Comparison of ENCODE assay signal across 28 cellular contexts in genomic region chr2:148487439-148487838, GRCh38.
"Had no signal": no experiment of that assay in that cellular context is flagged by ENCODE, and none has a peak within 500 bp of the region (broad histone marks: within the 10 kb centered on the region; RNA-seq: fewer than 3 reads in every experiment).

No MANE protein-coding gene starts in this region.

- H3K27ac ChIP-seq: neural progenitor cell, ovary, parathyroid adenoma, psoas muscle, right lobe of liver, sigmoid colon, stomach, thoracic aorta, thyroid gland, tibial nerve, upper lobe of left lung, uterus had no signal

- ATAC-seq: naive thymus-derived CD4-positive, alpha-beta T cell; psoas muscle; right cardiac atrium; right lobe of liver; stimulated activated effector memory CD8-positive, alpha-beta T cell treated with anti-CD3 and anti-CD28 coated beads, Interleukin-12 subunit alpha, Interleukin-12 subunit beta, amount 100 ng/mL, for 72 hours; stimulated activated naive B cell treated with anti-CD40 and anti-IgM and Interleukin-4, amounts not matched to agents 10 μg/mL and 1 μg/mL and 100 μg/mL, for 72 hours had no signal

- H3K27me3 ChIP-seq: neural progenitor cell, ovary, right lobe of liver, sigmoid colon, stomach, thyroid gland, tibial nerve, upper lobe of left lung, uterus had no signal

- H3K9me3 ChIP-seq: ovary, psoas muscle, right lobe of liver, sigmoid colon, stomach, thoracic aorta, thyroid gland, tibial nerve, upper lobe of left lung, uterus had no signal

- H3K4me3 ChIP-seq: neural progenitor cell, ovary, psoas muscle, right lobe of liver, sigmoid colon, stomach, thoracic aorta, thyroid gland, tibial nerve, upper lobe of left lung, uterus had no signal

- H3K9me3 Mint-ChIP-seq: nephron; neural progenitor cell; stimulated activated effector memory CD8-positive, alpha-beta T cell treated with anti-CD3 and anti-CD28 coated beads, Interleukin-12 subunit alpha, Interleukin-12 subunit beta, amount 100 ng/mL, for 72 hours; stimulated activated naive CD8-positive, alpha-beta T cell treated with anti-CD3 and anti-CD28 coated beads, Interleukin-15, Interleukin-2, amounts not matched to agents 100 ng/mL and 50 ng/mL, for 24 hours had no signal

- H3K4me3 Mint-ChIP-seq: naive thymus-derived CD4-positive, alpha-beta T cell; natural killer cell; nephron; neural progenitor cell; stimulated activated effector memory CD8-positive, alpha-beta T cell treated with anti-CD3 and anti-CD28 coated beads, Interleukin-12 subunit alpha, Interleukin-12 subunit beta, amount 100 ng/mL, for 72 hours; stimulated activated naive B cell treated with anti-CD40 and anti-IgM and Interleukin-4, amounts not matched to agents 10 μg/mL and 1 μg/mL and 100 μg/mL, for 72 hours; stimulated activated naive CD8-positive, alpha-beta T cell treated with anti-CD3 and anti-CD28 coated beads, Interleukin-15, Interleukin-2, amounts not matched to agents 100 ng/mL and 50 ng/mL, for 24 hours had no signal

- H3K4me1 Mint-ChIP-seq: natural killer cell had no signal

- H3K27me3 Mint-ChIP-seq: naive thymus-derived CD4-positive, alpha-beta T cell; progenitor cell of endocrine pancreas; stimulated activated naive B cell treated with anti-CD40 and anti-IgM and Interleukin-4, amounts not matched to agents 10 μg/mL and 1 μg/mL and 100 μg/mL, for 72 hours; stimulated activated naive CD8-positive, alpha-beta T cell treated with anti-CD3 and anti-CD28 coated beads, Interleukin-15, Interleukin-2, amounts not matched to agents 100 ng/mL and 50 ng/mL, for 24 hours had no signal

- H3K36me3 ChIP-seq: neural progenitor cell, ovary, right lobe of liver, thoracic aorta, thyroid gland, uterus had no signal

- H3K4me1 ChIP-seq: neural progenitor cell, parathyroid adenoma, psoas muscle, right lobe of liver, sigmoid colon, stomach, thyroid gland, tibial nerve, upper lobe of left lung, uterus had no signal

- DNase-seq: naive thymus-derived CD4-positive, alpha-beta T cell; natural killer cell; occipital lobe; ovary; posterior cingulate gyrus; psoas muscle; right cardiac atrium; right lobe of liver; sigmoid colon; small intestine; stimulated activated CD4-positive, alpha-beta T cell treated with anti-CD3 and anti-CD28 coated beads, Interleukin-15, amount 100 ng/mL, for 24 hours; stimulated activated CD4-positive, alpha-beta T cell treated with anti-CD3 and anti-CD28 coated beads, Interleukin-2, amount 100 ng/mL, for 24 hours; stimulated activated CD4-positive, alpha-beta T cell treated with anti-CD3 and anti-CD28 coated beads, Interleukin-2, amount 100 ng/mL, for 48 hours; stimulated activated CD4-positive, alpha-beta T cell treated with anti-CD3 and anti-CD28 coated beads, Interleukin-4, amount 100 ng/mL, for 24 hours; stimulated activated naive B cell treated with anti-CD40 and anti-IgM and Interleukin-4, amounts not matched to agents 10 μg/mL and 1 μg/mL and 100 μg/mL, for 72 hours; stimulated activated naive CD4-positive, alpha-beta T cell treated with Interleukin-2 at 50 U/mL for 16 hours; stomach; thyroid gland; upper lobe of left lung; uterus had no signal

- H3K27ac Mint-ChIP-seq: nephron; neural progenitor cell; progenitor cell of endocrine pancreas; stimulated activated effector memory CD8-positive, alpha-beta T cell treated with anti-CD3 and anti-CD28 coated beads, Interleukin-12 subunit alpha, Interleukin-12 subunit beta, amount 100 ng/mL, for 72 hours; stimulated activated naive B cell treated with anti-CD40 and anti-IgM and Interleukin-4, amounts not matched to agents 10 μg/mL and 1 μg/mL and 100 μg/mL, for 72 hours; stimulated activated naive CD8-positive, alpha-beta T cell treated with anti-CD3 and anti-CD28 coated beads, Interleukin-15, Interleukin-2, amounts not matched to agents 100 ng/mL and 50 ng/mL, for 24 hours had no signal

- H3K9ac ChIP-seq: neural progenitor cell, parathyroid adenoma had no signal
